ENCODE assay signal across 9 cellular contexts in genomic region chrX:154380153-154380552, GRCh38. TPM values are rescaled to one million over a fixed set of nuclear protein-coding genes. Genes with fewer than 3 reads are reported as not detected.
DNase-seq lines count a peak whose midpoint lies in the region; ATAC-seq, FAIRE-seq and TF ChIP-seq lines count a peak whose summit lies in the region.
"Had no signal": no experiment of that assay in that cellular context is flagged by ENCODE, and none has a peak within 500 bp of the region (broad histone marks: within the 10 kb centered on the region; RNA-seq: fewer than 3 reads in every experiment).

No MANE protein-coding gene starts in this region.

- H3K4me2 ChIP-seq in K562 (ENCODE audit: insufficient read depth, low read length): peak overlapping the region; percentile 83

- H3K4me3 ChIP-seq in K562: peak overlapping the region; percentile 91
- H3K4me3 ChIP-seq in lower leg skin (ENCODE audit: low read depth, poor library complexity, severe bottlenecking): peak overlapping the region; percentile 66

- in situ Hi-C loops in K562 (cut with MboI): no loop called here

- H3K9me3 ChIP-seq in K562 (replicated peaks; ENCODE audit: control insufficient read depth, insufficient read depth, low read depth, low read length): no peaks in the 10 kb centered on the region

- no peaks in the 10 kb centered on the region for H3K27me3 ChIP-seq in K562 (ENCODE audit: control insufficient read depth in 2 of 2, insufficient read depth in 2 of 2, low read length in 2 of 2)

- no peaks in the 10 kb centered on the region for H3K27me3 Mint-ChIP-seq in activated T-cell treated with anti-CD3 and anti-CD28 coated beads, Interleukin-2, amount 50 U/mL, for 4 hours (ENCODE audit: low read depth)
- no peaks in the 10 kb centered on the region for H3K27me3 Mint-ChIP-seq in type B pancreatic cell

- H3K27ac ChIP-seq in K562 (ENCODE audit: extremely low read depth, low read depth, low read length): peak overlapping the region; percentile 96

- peaks cover 2% of the 10 kb centered on the region for H3K36me3 Mint-ChIP-seq in activated T-cell treated with anti-CD3 and anti-CD28 coated beads, Interleukin-2, amount 50 U/mL, for 4 hours (ENCODE audit: insufficient read depth)
- no peaks in the 10 kb centered on the region for H3K36me3 Mint-ChIP-seq in type B pancreatic cell

- DNase-seq in activated T-cell treated with anti-CD3 and anti-CD28 coated beads, Interleukin-2, amount 50 U/mL, for 4 hours: no peak
- DNase-seq in activated T-cell treated with anti-CD3 and anti-CD28 coated beads for 4 hours: no peak
- DNase-seq in K562 (ENCODE audit: extremely low read depth in 1 of 4, low spot score in 3 of 4): no peak
- DNase-seq in lower leg skin (ENCODE audit: low spot score in 2 of 2): no peak
- DNase-seq in type B pancreatic cell (ENCODE audit: extremely low spot score, unreplicated experiment): no peak
- no peak for DNase-seq in LoVo (ENCODE audit: low spot score)
- DNase-seq: NCI-H2171 treated with DMSO at 0.1 percent for 48 hours had no signal

- H3K9me1 ChIP-seq in K562 (ENCODE audit: control insufficient read depth, insufficient read depth, low read length): no peaks in the 10 kb centered on the region

- H4K20me1 ChIP-seq in K562 (replicated peaks; ENCODE audit: control insufficient read depth, insufficient read depth, low read length): no peaks in the 10 kb centered on the region

- WGBS in K562 (ENCODE audit: insufficient coverage, low coverage, missing lambda C conversion rate): 13% methylated on average over 8 of the region's 13 CpGs
- WGBS in lower leg skin, 2 donors: 49 to 66% methylated on average over 6 to 13 of the region's 13 CpGs

- POLR2A ChIA-PET in K562 (lab: Yijun Ruan, JAX): interaction anchor here (0.9 kb wide), 1 partner anchor 18 kb away, joined by 3 read pairs; no protein-coding TSS in a partner anchor

- H3K27ac Mint-ChIP-seq in type B pancreatic cell: peak overlapping the region; percentile 95

- no peak for TF ChIP-seq RAD21 in K562 (CRISPR knock-in tag; conservative IDR thresholded peaks at IDR 0.05 in 1 of 2, IDR thresholded peaks at IDR 0.05 in 1 of 2)

- TF ChIP-seq CTCF in K562 (IDR thresholded peaks at IDR 0.05 in 2 of 3, conservative IDR thresholded peaks at IDR 0.05 in 1 of 3; ENCODE audit: insufficient read depth in 2 of 3, low read depth in 1 of 3, low read length in 3 of 3): no peak
- TF ChIP-seq CTCF in lower leg skin (IDR thresholded peaks at IDR 0.05): no peak
- TF ChIP-seq CTCF in type B pancreatic cell (conservative IDR thresholded peaks at IDR 0.05): no peak

- FAIRE-seq in K562 (lab: Jason Lieb, UNC): no peak

- H3K36me3 ChIP-seq in K562 (ENCODE audit: control insufficient read depth, insufficient read depth, low read length): peaks cover 19% of the 10 kb centered on the region; the same call in 2 of the 3 replicates

- H3K4me3 Mint-ChIP-seq in activated T-cell treated with anti-CD3 and anti-CD28 coated beads, Interleukin-2, amount 50 U/mL, for 4 hours: peak overlapping the region; percentile 90
- H3K4me3 Mint-ChIP-seq in type B pancreatic cell: peak overlapping the region; percentile 89

- intact Hi-C loops in K562 (cut with micrococcal nuclease): no loop called here
- intact Hi-C loops in lower leg skin (cut with DNase I; ENCODE audit: low total_unique reads): no loop called here

- no peak overlapping the region for H2AFZ ChIP-seq in K562 (ENCODE audit: low read depth, low read length)

- H3K4me1 ChIP-seq in K562 (replicated peaks in 1 of 2; ENCODE audit: control insufficient read depth in 2 of 2, insufficient read depth in 2 of 2, low read length in 2 of 2): peaks cover 20 to 55% of the 10 kb centered on the region in 2 experiments

- H3K79me2 ChIP-seq in K562 (ENCODE audit: control insufficient read depth, insufficient read depth, low read length): peaks cover 26% of the 10 kb centered on the region

- peak overlapping the region; percentile 95 to 100 for H3K9ac ChIP-seq in K562 (ENCODE audit: insufficient read depth in 1 of 2, low read depth in 2 of 2, low read length in 2 of 2)

- TSS peak; percentile 84 for BruUV-seq in K562 (replicated peaks; lab: Mats Ljungman, UMichigan)

- H3K4me1 Mint-ChIP-seq in activated T-cell treated with anti-CD3 and anti-CD28 coated beads, Interleukin-2, amount 50 U/mL, for 4 hours (ENCODE audit: low read depth): peaks cover 9% of the 10 kb centered on the region
- peaks cover 4% of the 10 kb centered on the region for H3K4me1 Mint-ChIP-seq in type B pancreatic cell (ENCODE audit: unreplicated experiment)

- TF ChIP-seq EP300 in K562 (IDR thresholded peaks at IDR 0.05; ENCODE audit: low read length): no peak

- H3K9me3 Mint-ChIP-seq in activated T-cell treated with anti-CD3 and anti-CD28 coated beads, Interleukin-2, amount 50 U/mL, for 4 hours: no peaks in the 10 kb centered on the region
- H3K9me3 Mint-ChIP-seq in type B pancreatic cell: no peaks in the 10 kb centered on the region

- ATAC-seq in activated T-cell treated with anti-CD3 and anti-CD28 coated beads, Interleukin-2, amount 50 U/mL, for 4 hours: no peak
- ATAC-seq in K562 (no peak), GM21423 (IDR thresholded peaks at IDR 0.05; ENCODE audit: unreplicated experiment) (no peak), HG02981 (IDR thresholded peaks at IDR 0.05; ENCODE audit: unreplicated experiment) (no peak)

- CTCF ChIA-PET in K562 (lab: Yijun Ruan, JAX; ENCODE audit: low intra/inter-chr PET ratio): interaction anchor here (0.7 kb wide), 1 partner anchor 368 kb away, joined by 3 read pairs; no protein-coding TSS in a partner anchor

- TF ChIP-seq POLR2A in K562 (conservative IDR thresholded peaks at IDR 0.05) (no peak), lower leg skin (IDR thresholded peaks at IDR 0.05) (no peak)

RNA-seq across cellular contexts. Expression of gene EMD, which starts 1.1 kb away (rescaled TPM):
- total RNA-seq in activated T-cell treated with anti-CD3 and anti-CD28 coated beads, Interleukin-2, amount 50 U/mL, for 4 hours: 100 to 1,000 TPM; 107 to 113 (median 111) TPM
- total RNA-seq in K562 (2011; cell fraction: chromatin; rRNA removed; ENCODE audit: low replicate concordance): 41.8 and 93.2 TPM in 2 replicates
- total RNA-seq in K562 (2011; cell fraction: nucleolus; rRNA removed): 88.9 and 97.4 TPM in 2 replicates
- 70.5 and 73.6 TPM in 2 replicates for total RNA-seq in K562 (2011; cell fraction: nucleoplasm; rRNA removed)
- total RNA-seq in K562 (2014; rRNA removed) (32.9 and 36.2 TPM in 2 replicates), K562 (2014; rRNA removed; fragmentation: Illumina TruSeq; extraction: Trizol) (37.5 and 38.3 TPM in 2 replicates), K562 (2015; rRNA removed; fragmentation: Illumina TruSeq; extraction: Trizol) (61.9 and 67.8 TPM in 2 replicates), K562 (2021) (124 and 135 TPM in 2 replicates), lower leg skin (10 to 100 TPM; 43.4 to 67.0 (median 52.1) TPM), type B pancreatic cell (ENCODE audit: low replicate concordance) (56.7 and 62.7 TPM in 2 replicates)
- polyA plus RNA-seq in K562 (2011; rRNA removed) (77.4 and 81.2 TPM in 2 replicates), K562 (2014; fragmentation: Illumina TruSeq; extraction: Trizol) (177 and 206 TPM in 2 replicates), K562 (2014; fragmentation: Nextera tagmentation; extraction: Ambion mirVana) (1 to 10 TPM; 2.3 to 3.1 TPM), K562 (2014; rRNA removed) (86.7 and 110 TPM in 2 replicates)
- 100.0 and 121 TPM in 2 replicates for polyA plus RNA-seq in K562 (2011; cell fraction: cytosol; rRNA removed)
- 238 and 242 TPM in 2 replicates for polyA plus RNA-seq in K562 (2011; cell fraction: nucleus; rRNA removed)
- polyA plus RNA-seq in K562 (2012): 125 and 134 TPM in 2 replicates
- polyA minus RNA-seq in K562 (2011; rRNA and poly(A)+ RNA removed): 24.0 and 43.3 TPM in 2 replicates
- 51.3 and 57.9 TPM in 2 replicates for polyA minus RNA-seq in K562 (2011; cell fraction: cytosol; rRNA and poly(A)+ RNA removed)
- 28.5 and 40.8 TPM in 2 replicates for polyA minus RNA-seq in K562 (2011; cell fraction: nucleus; rRNA and poly(A)+ RNA removed)

RNA-seq across cellular contexts. Expression of gene FLNA, which starts 5.7 kb away (rescaled TPM):
- 100 to 1,000 TPM; 765 to 924 (median 866) TPM for total RNA-seq in activated T-cell treated with anti-CD3 and anti-CD28 coated beads, Interleukin-2, amount 50 U/mL, for 4 hours
- 432 and 1,364 TPM in 2 replicates for total RNA-seq in K562 (2011; cell fraction: chromatin; rRNA removed; ENCODE audit: low replicate concordance)
- total RNA-seq in K562 (2011; cell fraction: nucleolus; rRNA removed): 816 and 818 TPM in 2 replicates
- 362 and 459 TPM in 2 replicates for total RNA-seq in K562 (2011; cell fraction: nucleoplasm; rRNA removed)
- 554 and 803 TPM in 2 replicates for total RNA-seq in K562 (2014; rRNA removed)
- total RNA-seq in K562 (2014; rRNA removed; fragmentation: Illumina TruSeq; extraction: Trizol): 72.2 and 110 TPM in 2 replicates
- 135 and 162 TPM in 2 replicates for total RNA-seq in K562 (2015; rRNA removed; fragmentation: Illumina TruSeq; extraction: Trizol)
- total RNA-seq in K562 (2021): 672 and 735 TPM in 2 replicates
- 86.6 and 165 TPM in 2 replicates for polyA plus RNA-seq in K562 (2011; rRNA removed)
- polyA plus RNA-seq in K562 (2011; cell fraction: cytosol; rRNA removed): 122 and 183 TPM in 2 replicates
- polyA plus RNA-seq in K562 (2011; cell fraction: nucleus; rRNA removed): 624 and 751 TPM in 2 replicates
- 392 and 593 TPM in 2 replicates for polyA plus RNA-seq in K562 (2012)
- polyA plus RNA-seq in K562 (2014; fragmentation: Illumina TruSeq; extraction: Trizol): 329 and 438 TPM in 2 replicates
- 1 to 10 TPM; 6.2 to 6.8 TPM for polyA plus RNA-seq in K562 (2014; fragmentation: Nextera tagmentation; extraction: Ambion mirVana)
- polyA plus RNA-seq in K562 (2014; rRNA removed): 226 and 245 TPM in 2 replicates
- 249 and 291 TPM in 2 replicates for polyA minus RNA-seq in K562 (2011; rRNA and poly(A)+ RNA removed)
- 522 and 767 TPM in 2 replicates for polyA minus RNA-seq in K562 (2011; cell fraction: cytosol; rRNA and poly(A)+ RNA removed)
- polyA minus RNA-seq in K562 (2011; cell fraction: nucleus; rRNA and poly(A)+ RNA removed): 248 and 324 TPM in 2 replicates
- total RNA-seq in lower leg skin: 100 to 1,000 TPM; 278 to 636 (median 365) TPM
- total RNA-seq in type B pancreatic cell (ENCODE audit: low replicate concordance): 806 and 851 TPM in 2 replicates

RNA-seq across cellular contexts. Expression of gene RPL10, which starts 18.0 kb away (rescaled TPM):
- 1,000 to 10,000 TPM; 3,297 to 3,503 (median 3,452) TPM for total RNA-seq in activated T-cell treated with anti-CD3 and anti-CD28 coated beads, Interleukin-2, amount 50 U/mL, for 4 hours
- total RNA-seq in K562 (2011; cell fraction: chromatin; rRNA removed; ENCODE audit: low replicate concordance): 652 and 1,355 TPM in 2 replicates
- 1,356 and 1,561 TPM in 2 replicates for total RNA-seq in K562 (2011; cell fraction: nucleolus; rRNA removed)
- 1,670 and 2,786 TPM in 2 replicates for total RNA-seq in K562 (2011; cell fraction: nucleoplasm; rRNA removed)
- total RNA-seq in K562 (2014; rRNA removed) (4,111 and 4,705 TPM in 2 replicates), K562 (2014; rRNA removed; fragmentation: Illumina TruSeq; extraction: Trizol) (3,682 and 4,010 TPM in 2 replicates), K562 (2015; rRNA removed; fragmentation: Illumina TruSeq; extraction: Trizol) (3,735 and 3,774 TPM in 2 replicates), K562 (2021) (4,299 and 4,408 TPM in 2 replicates), lower leg skin (1,000 to 10,000 TPM; 3,266 to 8,500 (median 5,564) TPM), type B pancreatic cell (ENCODE audit: low replicate concordance) (2,880 and 3,042 TPM in 2 replicates)
- polyA plus RNA-seq in K562 (2011; rRNA removed) (5,297 and 6,545 TPM in 2 replicates), K562 (2014; fragmentation: Illumina TruSeq; extraction: Trizol) (6,119 and 7,432 TPM in 2 replicates), K562 (2014; fragmentation: Nextera tagmentation; extraction: Ambion mirVana) (1,000 to 10,000 TPM; 5,014 to 7,600 TPM), K562 (2014; rRNA removed) (6,193 and 7,323 TPM in 2 replicates)
- polyA plus RNA-seq in K562 (2011; cell fraction: cytosol; rRNA removed): 7,052 and 10,074 TPM in 2 replicates
- 3,562 and 5,028 TPM in 2 replicates for polyA plus RNA-seq in K562 (2011; cell fraction: nucleus; rRNA removed)
- 5,208 and 8,851 TPM in 2 replicates for polyA plus RNA-seq in K562 (2012)
- 1,451 and 1,523 TPM in 2 replicates for polyA minus RNA-seq in K562 (2011; rRNA and poly(A)+ RNA removed)
- 1,578 and 1,804 TPM in 2 replicates for polyA minus RNA-seq in K562 (2011; cell fraction: cytosol; rRNA and poly(A)+ RNA removed)
- 368 and 622 TPM in 2 replicates for polyA minus RNA-seq in K562 (2011; cell fraction: nucleus; rRNA and poly(A)+ RNA removed)

RNA-seq across cellular contexts. Expression of gene DNASE1L1, which starts 28.9 kb away (rescaled TPM):
- total RNA-seq in activated T-cell treated with anti-CD3 and anti-CD28 coated beads, Interleukin-2, amount 50 U/mL, for 4 hours: 1 to 10 TPM; 4.0 to 7.3 (median 5.1) TPM
- total RNA-seq in K562 (2011; cell fraction: chromatin; rRNA removed; ENCODE audit: low replicate concordance): 14.4 and 29.9 TPM in 2 replicates
- total RNA-seq in K562 (2011; cell fraction: nucleolus; rRNA removed): 32.4 and 37.9 TPM in 2 replicates
- total RNA-seq in K562 (2011; cell fraction: nucleoplasm; rRNA removed): 24.0 and 27.8 TPM in 2 replicates
- total RNA-seq in K562 (2014; rRNA removed) (12.4 and 16.4 TPM in 2 replicates), K562 (2014; rRNA removed; fragmentation: Illumina TruSeq; extraction: Trizol) (5.7 and 5.9 TPM in 2 replicates), K562 (2015; rRNA removed; fragmentation: Illumina TruSeq; extraction: Trizol) (4.9 and 5.5 TPM in 2 replicates), K562 (2021) (10.9 and 11.2 TPM in 2 replicates), lower leg skin (10 to 100 TPM; 10.5 to 28.5 (median 16.9) TPM), type B pancreatic cell (ENCODE audit: low replicate concordance) (13.3 and 14.4 TPM in 2 replicates)
- polyA plus RNA-seq in K562 (2011; rRNA removed) (12.6 and 14.8 TPM in 2 replicates), K562 (2014; fragmentation: Illumina TruSeq; extraction: Trizol) (7.9 and 12.9 TPM in 2 replicates), K562 (2014; fragmentation: Nextera tagmentation; extraction: Ambion mirVana) (under 1 TPM; 0.73 to 0.74 TPM), K562 (2014; rRNA removed) (11.6 and 16.4 TPM in 2 replicates)
- 18.6 and 34.4 TPM in 2 replicates for polyA plus RNA-seq in K562 (2011; cell fraction: cytosol; rRNA removed)
- 18.8 and 31.1 TPM in 2 replicates for polyA plus RNA-seq in K562 (2011; cell fraction: nucleus; rRNA removed)
- 14.5 and 24.0 TPM in 2 replicates for polyA plus RNA-seq in K562 (2012)
- polyA minus RNA-seq in K562 (2011; rRNA and poly(A)+ RNA removed): 5.2 and 6.9 TPM in 2 replicates
- polyA minus RNA-seq in K562 (2011; cell fraction: cytosol; rRNA and poly(A)+ RNA removed): 8.1 and 9.3 TPM in 2 replicates
- 4.7 and 6.1 TPM in 2 replicates for polyA minus RNA-seq in K562 (2011; cell fraction: nucleus; rRNA and poly(A)+ RNA removed)

RNA-seq across cellular contexts. Expression of gene TAFAZZIN, which starts 31.2 kb away (rescaled TPM):
- 10 to 100 TPM; 37.9 to 39.3 (median 38.2) TPM for total RNA-seq in activated T-cell treated with anti-CD3 and anti-CD28 coated beads, Interleukin-2, amount 50 U/mL, for 4 hours
- total RNA-seq in K562 (2011; cell fraction: chromatin; rRNA removed; ENCODE audit: low replicate concordance): 68.1 and 155 TPM in 2 replicates
- 126 and 130 TPM in 2 replicates for total RNA-seq in K562 (2011; cell fraction: nucleolus; rRNA removed)
- total RNA-seq in K562 (2011; cell fraction: nucleoplasm; rRNA removed): 84.5 and 90.6 TPM in 2 replicates
- total RNA-seq in K562 (2014; rRNA removed): 20.2 and 33.7 TPM in 2 replicates
- total RNA-seq in K562 (2014; rRNA removed; fragmentation: Illumina TruSeq; extraction: Trizol): 10.7 and 11.3 TPM in 2 replicates
- total RNA-seq in K562 (2015; rRNA removed; fragmentation: Illumina TruSeq; extraction: Trizol): 15.6 and 17.1 TPM in 2 replicates
- total RNA-seq in K562 (2021): 29.6 and 32.2 TPM in 2 replicates
- 24.0 and 39.6 TPM in 2 replicates for polyA plus RNA-seq in K562 (2011; rRNA removed)
- polyA plus RNA-seq in K562 (2011; cell fraction: cytosol; rRNA removed): 24.2 and 26.2 TPM in 2 replicates
- polyA plus RNA-seq in K562 (2011; cell fraction: nucleus; rRNA removed): 415 and 432 TPM in 2 replicates
- 21.3 and 52.8 TPM in 2 replicates for polyA plus RNA-seq in K562 (2012)
- polyA plus RNA-seq in K562 (2014; fragmentation: Illumina TruSeq; extraction: Trizol): 20.2 and 25.0 TPM in 2 replicates
- polyA plus RNA-seq in K562 (2014; fragmentation: Nextera tagmentation; extraction: Ambion mirVana): under 1 TPM; 0.49 to 0.64 TPM
- polyA plus RNA-seq in K562 (2014; rRNA removed): 33.6 and 40.7 TPM in 2 replicates
- 7.7 and 17.0 TPM in 2 replicates for polyA minus RNA-seq in K562 (2011; rRNA and poly(A)+ RNA removed)
- polyA minus RNA-seq in K562 (2011; cell fraction: cytosol; rRNA and poly(A)+ RNA removed): 8.3 and 13.7 TPM in 2 replicates
- polyA minus RNA-seq in K562 (2011; cell fraction: nucleus; rRNA and poly(A)+ RNA removed): 45.6 and 52.2 TPM in 2 replicates
- 10 to 100 TPM; 34.1 to 89.6 (median 49.0) TPM for total RNA-seq in lower leg skin
- total RNA-seq in type B pancreatic cell (ENCODE audit: low replicate concordance): 30.5 and 46.1 TPM in 2 replicates
